Comparison of ENCODE assay signal across 1 cellular context in the genomic region with DNA sequence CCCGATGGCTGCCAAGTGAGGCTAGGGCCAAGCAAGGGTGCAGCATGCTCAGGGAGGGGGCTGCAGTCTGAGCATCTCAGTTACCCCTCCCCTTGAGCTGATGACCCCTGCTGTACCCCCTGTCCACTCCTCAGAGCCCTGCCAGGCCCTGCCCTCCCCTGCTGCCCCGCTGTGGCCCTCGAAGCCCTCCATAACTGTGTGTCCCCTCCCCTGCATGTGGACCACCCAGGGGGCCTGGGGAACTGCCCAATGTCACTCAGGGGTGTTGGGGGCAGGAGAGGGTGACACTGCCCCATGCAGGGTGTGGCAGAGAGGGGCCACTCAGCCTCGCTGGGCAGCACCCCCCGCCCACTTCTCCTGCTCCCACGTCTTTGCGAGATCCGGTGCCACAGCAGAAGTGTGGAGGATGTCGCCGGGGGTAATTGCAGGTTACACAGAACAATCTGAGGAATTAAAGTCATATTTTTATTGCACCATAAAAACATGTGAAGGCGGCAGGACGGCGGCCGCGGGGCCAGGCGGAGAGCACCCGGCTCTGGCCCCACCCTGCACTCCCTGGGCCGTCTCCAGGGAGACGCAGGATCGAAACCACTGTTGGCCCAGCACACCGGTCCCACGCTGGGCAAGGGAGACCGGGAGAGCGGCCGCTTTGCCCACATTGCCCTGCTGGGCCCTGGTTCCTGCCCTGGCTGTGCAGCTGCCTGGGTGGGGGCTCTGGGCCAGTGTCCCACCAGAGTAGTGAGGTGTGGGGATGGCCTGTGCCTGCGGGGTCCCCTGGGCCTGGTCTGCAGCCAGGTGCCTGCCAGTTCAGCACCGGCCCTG.
TF ChIP-seq lines count a peak whose summit lies in the region.

No MANE protein-coding gene starts in this region.

TF ChIP-seq in K562, 482 proteins besides CTCF, POLR2A, EP300 and RAD21 (continued from another document):
- TF ChIP-seq E2F4 (CRISPR knock-in tag; IDR thresholded peaks at IDR 0.05; ENCODE audit: low read depth), result no peak
- no peak for TF ChIP-seq SPI1 (IDR thresholded peaks at IDR 0.05; ENCODE audit: borderline replicate concordance, low read depth, low read length)
- no peak for TF ChIP-seq CAMTA2 (CRISPR knock-in tag; conservative IDR thresholded peaks at IDR 0.05)
- no peak for TF ChIP-seq TAL1 (IDR thresholded peaks at IDR 0.05)
TF ChIP-seq in K562: peak in this region for 7.
